Comparison of ENCODE assay signal across 18 cellular contexts in the genomic region with DNA sequence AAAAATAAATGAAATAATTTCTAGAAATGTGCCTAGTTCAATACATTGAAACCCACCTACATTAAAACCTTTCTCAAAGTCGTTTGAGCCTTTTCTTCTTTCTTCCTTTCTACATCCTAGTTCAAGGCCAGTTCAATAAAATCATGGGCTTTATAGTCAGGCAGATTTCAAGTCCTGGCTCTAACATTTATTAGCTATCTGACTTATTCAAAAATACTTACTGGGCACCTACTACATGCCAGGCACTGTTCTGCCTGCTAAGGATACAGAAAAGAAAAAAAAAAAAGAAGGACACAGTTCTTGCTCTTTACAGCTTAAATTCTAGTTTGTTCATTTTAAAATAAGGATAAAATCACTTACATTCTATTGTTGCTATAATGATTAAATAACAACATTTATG.
"Had no signal": no experiment of that assay in that cellular context is flagged by ENCODE, and none has a peak within 500 bp of the region (broad histone marks: within the 10 kb centered on the region; RNA-seq: fewer than 3 reads in every experiment).

No MANE protein-coding gene starts in this region.

- DNase-seq: activated CD4-positive, alpha-beta memory T cell treated with anti-CD3 and anti-CD28 coated beads, Interleukin-2, amount 10 ng/mL, durations not matched to agents 7 days and 5 days; activated CD4-positive, alpha-beta T cell treated with anti-CD3 and anti-CD28 coated beads for 48 hours; activated effector memory CD4-positive, alpha-beta T cell treated with Interleukin-2 at 50 U/mL for 16 hours; activated naive CD4-positive, alpha-beta T cell treated with anti-CD3 and anti-CD28 coated beads for 36 hours; activated naive CD8-positive, alpha-beta T cell treated with anti-CD3 and anti-CD28 coated beads, Interleukin-2, amount 10 ng/mL, durations not matched to agents 7 days and 5 days; activated T-cell treated with anti-CD3 and anti-CD28 coated beads, Interleukin-2, amount 50 U/mL, for 72 hours; heart left ventricle; kidney; lower lobe of right lung; naive thymus-derived CD4-positive, alpha-beta T cell; posterior cingulate gyrus; spleen; stimulated activated CD4-positive, alpha-beta T cell treated with anti-CD3 and anti-CD28 coated beads, Interleukin-4, amount 100 ng/mL, for 24 hours; stimulated activated naive CD8-positive, alpha-beta T cell treated with anti-CD3 and anti-CD28 coated beads, Interleukin-15, Interleukin-2, amounts not matched to agents 100 U/mL and 50 U/mL, for 24 hours; T1000 had no signal

- ATAC-seq: activated T-cell treated with anti-CD3 and anti-CD28 coated beads, Interleukin-2, amount 50 U/mL, for 72 hours; heart left ventricle; left lobe of liver; lower lobe of right lung; naive thymus-derived CD4-positive, alpha-beta T cell; sciatic nerve; stimulated activated naive CD8-positive, alpha-beta T cell treated with anti-CD3 and anti-CD28 coated beads, Interleukin-15, Interleukin-2, amounts not matched to agents 100 U/mL and 50 U/mL, for 24 hours had no signal

- H3K27me3 ChIP-seq: heart left ventricle, spleen, tibial nerve had no signal

- H3K36me3 ChIP-seq: heart left ventricle, lower lobe of right lung, spleen, tibial nerve had no signal

- H3K27ac ChIP-seq: heart left ventricle, lower lobe of right lung, spleen, tibial nerve had no signal

- H3K4me1 ChIP-seq: lower lobe of right lung, spleen had no signal

- H3K4me3 ChIP-seq: heart left ventricle, lower lobe of right lung, spleen, tibial nerve had no signal
